In the genomic region with DNA sequence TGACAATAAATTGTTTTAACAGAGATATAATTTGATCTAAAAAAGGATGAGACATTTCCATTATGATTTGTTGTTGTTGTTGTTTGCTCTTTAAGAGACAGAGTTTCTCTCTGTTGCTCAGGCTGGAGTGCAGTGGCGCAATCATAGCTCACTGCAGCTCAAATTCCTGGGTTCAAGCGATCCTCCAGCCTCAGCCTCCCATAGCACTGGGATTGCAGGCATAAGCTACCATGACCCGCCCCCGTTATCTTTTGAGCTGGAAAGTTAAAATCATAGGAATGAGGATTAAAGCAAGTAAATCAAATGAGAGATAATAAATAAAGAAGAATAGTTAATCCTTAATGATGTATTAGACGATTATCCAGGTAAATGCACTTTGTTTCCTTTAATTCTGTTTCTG, we compare ENCODE assay signal across 19 cellular contexts.
"Had no signal": no experiment of that assay in that cellular context is flagged by ENCODE, and none has a peak within 500 bp of the region (broad histone marks: within the 10 kb centered on the region; RNA-seq: fewer than 3 reads in every experiment).

No MANE protein-coding gene starts in this region.

- DNase-seq: KBM-7, MV-4-11, NCI-H1048, NCI-H1105, NCI-H1417, NCI-H1436 treated with DMSO at 0.1 percent for 48 hours, NCI-H1694, NCI-H187 treated with DMSO at 0.1 percent for 48 hours, NCI-H2029 treated with DMSO at 0.1 percent for 48 hours, NCI-H2171 treated with DMSO at 0.1 percent for 48 hours, NCI-H345, NCI-H446 treated with DMSO at 0.1 percent for 48 hours, NCI-H510A treated with DMSO at 0.1 percent for 48 hours, NCI-H526, Right ventricle myocardium superior, RPMI8226, SIG-M5 had no signal

- FAIRE-seq: HTR-8/SVneo, RCC 7860 had no signal
